ENCODE assay signal across 14 cellular contexts in the genomic region with DNA sequence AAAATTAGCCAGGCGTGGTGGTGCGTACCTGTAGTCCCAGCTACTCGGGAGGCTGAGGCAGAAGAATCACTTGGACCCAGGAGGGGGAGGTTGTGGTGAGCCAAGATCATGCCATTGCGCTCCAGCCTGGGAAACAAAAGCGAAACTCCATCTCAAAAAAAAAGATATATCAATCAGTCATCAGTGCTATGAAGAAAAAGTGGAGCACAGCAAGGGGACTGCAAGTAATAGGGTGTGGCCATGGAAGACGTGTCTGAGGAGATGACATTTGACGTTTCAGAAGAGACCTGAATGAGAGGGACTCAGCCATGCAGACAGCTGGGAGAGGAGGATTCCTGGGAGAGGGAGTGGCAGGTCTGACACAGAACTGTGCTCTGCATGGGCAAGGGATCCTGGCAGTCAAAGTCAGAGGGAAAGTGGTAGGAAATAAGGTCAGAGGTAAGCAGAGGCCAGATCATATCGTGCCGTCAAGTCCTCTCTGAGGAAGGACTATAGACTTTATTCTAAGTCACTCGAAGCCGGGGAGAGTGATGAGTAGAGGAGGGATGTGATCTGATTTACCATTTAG. TPM values are rescaled to one million over a fixed set of nuclear protein-coding genes. Genes with fewer than 3 reads are reported as not detected.
DNase-seq lines count a peak whose midpoint lies in the region; ATAC-seq and TF ChIP-seq lines count a peak whose summit lies in the region.
"Had no signal": no experiment of that assay in that cellular context is flagged by ENCODE, and none has a peak within 500 bp of the region (broad histone marks: within the 10 kb centered on the region; RNA-seq: fewer than 3 reads in every experiment).

No MANE protein-coding gene starts in this region.

- H3K27ac Mint-ChIP-seq in activated CD4-positive, alpha-beta T cell treated with anti-CD3 and anti-CD28 coated beads, Interleukin-2, amount 10 ng/mL, durations not matched to agents 24 days and 14 days, result peak overlapping the region; percentile 34
- peak overlapping the region; percentile 80 for H3K27ac Mint-ChIP-seq in progenitor cell of endocrine pancreas

- H3K9me3 ChIP-seq in RWPE2 (ENCODE audit: severe bottlenecking) (no peaks in the 10 kb centered on the region), duodenal mucosa (ENCODE audit: control insufficient read depth in 1 of 2, low read length in 2 of 2) (no peaks in the 10 kb centered on the region)
- H3K9me3 ChIP-seq: upper lobe of left lung had no signal

- no peaks in the 10 kb centered on the region for H3K9me3 Mint-ChIP-seq in activated CD4-positive, alpha-beta T cell treated with anti-CD3 and anti-CD28 coated beads, Interleukin-2, amount 10 ng/mL, durations not matched to agents 24 days and 14 days
- no peaks in the 10 kb centered on the region for H3K9me3 Mint-ChIP-seq in progenitor cell of endocrine pancreas (ENCODE audit: low read depth)
- H3K9me3 Mint-ChIP-seq: neural crest cell had no signal

- H3K36me3 ChIP-seq in RWPE2 (ENCODE audit: low read depth) (no peaks in the 10 kb centered on the region), duodenal mucosa (ENCODE audit: control insufficient read depth in 1 of 2, insufficient read depth in 2 of 2, low read length in 2 of 2) (no peaks in the 10 kb centered on the region)
- H3K36me3 ChIP-seq: upper lobe of left lung had no signal

- peak overlapping the region in 1 of 2 donors; percentile 28 for H3K9ac ChIP-seq in duodenal mucosa (ENCODE audit: low read depth in 1 of 2, low read length in 2 of 2)

- no peak overlapping the region for H3K4me3 ChIP-seq in RWPE2 (ENCODE audit: severe bottlenecking)
- peak overlapping the region; percentile 45 for H3K4me3 ChIP-seq in duodenal mucosa (ENCODE audit: low read depth in 1 of 2, low read length in 2 of 2)
- H3K4me3 ChIP-seq: coronary artery, upper lobe of left lung had no signal

- H3K4me1 Mint-ChIP-seq in activated CD4-positive, alpha-beta T cell treated with anti-CD3 and anti-CD28 coated beads, Interleukin-2, amount 10 ng/mL, durations not matched to agents 24 days and 14 days, result peaks cover 40% of the 10 kb centered on the region
- H3K4me1 Mint-ChIP-seq in progenitor cell of endocrine pancreas (ENCODE audit: low read depth), result peaks cover 21% of the 10 kb centered on the region

- H3K27me3 Mint-ChIP-seq in activated CD4-positive, alpha-beta T cell treated with anti-CD3 and anti-CD28 coated beads, Interleukin-2, amount 10 ng/mL, durations not matched to agents 24 days and 14 days, result no peaks in the 10 kb centered on the region
- peaks cover 4% of the 10 kb centered on the region for H3K27me3 Mint-ChIP-seq in progenitor cell of endocrine pancreas

- TF ChIP-seq CTCF in RWPE2 (IDR thresholded peaks at IDR 0.05; ENCODE audit: poor library complexity, severe bottlenecking) (no peak), progenitor cell of endocrine pancreas (IDR thresholded peaks at IDR 0.05; ENCODE audit: unreplicated experiment) (no peak)

- no peak for ATAC-seq in RWPE2 (ENCODE audit: low read depth)
- no peak for ATAC-seq in HG03025 (IDR thresholded peaks at IDR 0.05; ENCODE audit: low FRiP score, unreplicated experiment)

- peak overlapping the region; percentile 3 for H3K4me3 Mint-ChIP-seq in activated CD4-positive, alpha-beta T cell treated with anti-CD3 and anti-CD28 coated beads, Interleukin-2, amount 10 ng/mL, durations not matched to agents 24 days and 14 days
- no peak overlapping the region for H3K4me3 Mint-ChIP-seq in progenitor cell of endocrine pancreas (ENCODE audit: low read depth)
- H3K4me3 Mint-ChIP-seq: neural crest cell had no signal

- H3K4me1 ChIP-seq in RWPE2 (ENCODE audit: insufficient read depth, poor library complexity, severe bottlenecking), result peaks cover 17% of the 10 kb centered on the region
- peaks cover 18 to 30% of the 10 kb centered on the region in 2 donors for H3K4me1 ChIP-seq in duodenal mucosa (ENCODE audit: control insufficient read depth in 1 of 2, insufficient read depth in 2 of 2, low read length in 2 of 2)

- H3K27ac ChIP-seq in RWPE2 (ENCODE audit: poor library complexity, severe bottlenecking), result peak overlapping the region; percentile 74
- H3K27ac ChIP-seq in duodenal mucosa (ENCODE audit: low read depth, low read length), result no peak overlapping the region
- H3K27ac ChIP-seq: coronary artery had no signal

- H3K36me3 Mint-ChIP-seq in activated CD4-positive, alpha-beta T cell treated with anti-CD3 and anti-CD28 coated beads, Interleukin-2, amount 10 ng/mL, durations not matched to agents 24 days and 14 days (ENCODE audit: low read depth), result peaks cover 48% of the 10 kb centered on the region
- no peaks in the 10 kb centered on the region for H3K36me3 Mint-ChIP-seq in progenitor cell of endocrine pancreas (ENCODE audit: insufficient read depth)

- H3K27me3 ChIP-seq in RWPE2 (ENCODE audit: insufficient read depth, poor library complexity, severe bottlenecking) (no peaks in the 10 kb centered on the region), duodenal mucosa (ENCODE audit: control insufficient read depth in 1 of 2, insufficient read depth in 2 of 2, low read length in 2 of 2) (no peaks in the 10 kb centered on the region)
- H3K27me3 ChIP-seq: upper lobe of left lung had no signal

- intact Hi-C loops in activated CD4-positive, alpha-beta T cell treated with anti-CD3 and anti-CD28 coated beads, Interleukin-2, amount 10 ng/mL, durations not matched to agents 24 days and 14 days (cut with micrococcal nuclease), result loop anchor here (10.0 kb wide), 1 partner anchor 493 kb away; no protein-coding TSS in a partner anchor

- DNase-seq in activated CD4-positive, alpha-beta T cell treated with anti-CD3 and anti-CD28 coated beads, Interleukin-2, amount 10 ng/mL, durations not matched to agents 24 days and 14 days, result no peak
- no peak for DNase-seq in activated CD4-positive, alpha-beta T cell treated with anti-CD3 and anti-CD28 coated beads, Interleukin-2, amount 50 U/mL, for 48 hours
- DNase-seq in RWPE2 (ENCODE audit: low spot score) (no peak), progenitor cell of endocrine pancreas (ENCODE audit: low spot score, unreplicated experiment) (no peak), NCI-H2171 treated with DMSO at 0.1 percent for 48 hours (lab: John Stamatoyannopoulos, UW) (no peak), epidermal melanocyte (ENCODE audit: insufficient read length, low spot score) (no peak)
- DNase-seq: 8988T; activated CD4-positive, CD25-positive, alpha-beta regulatory T cell treated with anti-CD3 and anti-CD28 coated beads, Interleukin-2, amount 50 U/mL, for 72 hours; foreskin fibroblast; upper lobe of left lung had no signal

RNA-seq across cellular contexts. Expression of gene LAX1, which starts 3.3 kb away (rescaled TPM):
- 13.4 and 15.1 TPM in 2 replicates for total RNA-seq in activated CD4-positive, alpha-beta T cell treated with anti-CD3 and anti-CD28 coated beads, Interleukin-2, amount 10 ng/mL, durations not matched to agents 24 days and 14 days
- total RNA-seq in progenitor cell of endocrine pancreas, result not detected in 2 replicates
- total RNA-seq: neural crest cell had no signal

RNA-seq across cellular contexts. Expression of gene ZBED6, which starts 27.2 kb away (rescaled TPM):
- total RNA-seq in activated CD4-positive, alpha-beta T cell treated with anti-CD3 and anti-CD28 coated beads, Interleukin-2, amount 10 ng/mL, durations not matched to agents 24 days and 14 days, result 19.1 and 21.1 TPM in 2 replicates
- 35.3 and 36.1 TPM in 2 replicates for total RNA-seq in progenitor cell of endocrine pancreas

RNA-seq across cellular contexts. Expression of gene ZC3H11A, which starts 27.2 kb away (rescaled TPM):
- 82.1 and 83.9 TPM in 2 replicates for total RNA-seq in activated CD4-positive, alpha-beta T cell treated with anti-CD3 and anti-CD28 coated beads, Interleukin-2, amount 10 ng/mL, durations not matched to agents 24 days and 14 days
- total RNA-seq in progenitor cell of endocrine pancreas, result 98.9 and 100 TPM in 2 replicates

Comparison
In these comparisons a context has a peak if more than half of its experiments do, and no peak if none do; other contexts are left out.
1. RNA of gene LAX1, which starts 3.3 kb away (total RNA-seq): 13.4 to 15.1 TPM in activated CD4-positive, alpha-beta T cell treated with anti-CD3 and anti-CD28 coated beads, Interleukin-2, amount 10 ng/mL, durations not matched to agents 24 days and 14 days; not detected in progenitor cell of endocrine pancreas; every median in the first group is over 10 times any median in the second.